11 cellular contexts compared by ENCODE assay signal in genomic region chr13:28470286-28470685, GRCh38.
"Had no signal": no experiment of that assay in that cellular context is flagged by ENCODE, and none has a peak within 500 bp of the region (broad histone marks: within the 10 kb centered on the region; RNA-seq: fewer than 3 reads in every experiment).

No MANE protein-coding gene starts in this region.

- ATAC-seq: activated CD4-positive, CD25-positive, alpha-beta regulatory T cell treated with anti-CD3 and anti-CD28 coated beads, Interleukin-2, amount 50 U/mL, for 24 hours; activated T-helper 17 cell treated with anti-CD3 and anti-CD28 coated beads, Interleukin-2, amount 50 U/mL, for 72 hours; esophagus mucosa; pancreas; stimulated activated effector memory CD8-positive, alpha-beta T cell treated with anti-CD3 and anti-CD28 coated beads, Interleukin-12 subunit alpha, Interleukin-12 subunit beta, amount 100 ng/mL, for 72 hours; upper lobe of right lung had no signal

- H3K9me3 ChIP-seq: pancreas, thoracic aorta, upper lobe of right lung had no signal

- H2AFZ ChIP-seq: neural progenitor cell had no signal

- H3K4me1 ChIP-seq: neural progenitor cell, pancreas, upper lobe of right lung had no signal

- H3K36me3 ChIP-seq: neural progenitor cell, pancreas, thoracic aorta, upper lobe of right lung had no signal

- H3K27ac ChIP-seq: neural progenitor cell, pancreas, thoracic aorta, upper lobe of right lung had no signal

- H3K27me3 ChIP-seq: neural progenitor cell, upper lobe of right lung had no signal

- H3K4me2 ChIP-seq: neural progenitor cell had no signal

- DNase-seq: activated naive CD4-positive, alpha-beta T cell treated with anti-CD3 and anti-CD28 coated beads for 36 hours; foreskin fibroblast; hypothalamus; pancreas; upper lobe of right lung had no signal

- H3K4me3 ChIP-seq: neural progenitor cell, pancreas, thoracic aorta, upper lobe of right lung had no signal
